In the genomic region with DNA sequence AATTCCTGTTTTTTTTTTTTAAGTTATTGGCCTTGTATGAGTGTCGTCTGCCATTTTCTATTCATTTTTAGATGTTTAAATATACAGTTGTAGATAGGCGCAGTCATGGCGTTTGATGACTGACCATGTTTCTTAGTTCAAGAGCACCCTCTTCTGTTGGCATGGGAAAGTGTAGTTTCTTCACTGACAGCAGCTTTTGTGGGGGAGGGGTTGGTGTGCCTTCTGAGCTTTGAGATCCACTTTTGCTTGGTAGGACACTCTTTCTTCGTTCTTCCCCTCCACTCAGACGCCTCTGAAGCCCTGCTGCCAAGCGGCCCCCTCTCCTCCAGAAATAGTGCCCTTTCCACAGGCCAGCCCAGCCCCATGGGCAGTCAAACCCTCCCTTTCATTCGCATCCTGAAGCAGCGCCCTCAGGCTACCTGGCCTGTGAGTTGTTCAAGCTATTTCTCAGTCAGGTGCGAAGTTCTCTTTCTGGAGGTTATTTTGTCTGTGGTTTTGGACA, we compare ENCODE assay signal across 8 cellular contexts.
DNase-seq lines count a peak whose midpoint lies in the region; ATAC-seq, FAIRE-seq and TF ChIP-seq lines count a peak whose summit lies in the region.

No MANE protein-coding gene starts in this region.

- CTCF ChIA-PET in activated naive CD4-positive, alpha-beta T cell treated with anti-CD3 and anti-CD28 coated beads for 36 hours (lab: Charles Lee) = interaction anchor here (0.6 to 2.2 kb wide), 17 partner anchors 9 to 964 kb away, joined by 3 to 14 read pairs (median 3); a partner anchor contains a TSS

- in situ Hi-C loops in KBM-7 (cut with MboI; ENCODE audit: low pct_unique_long_range_greater_than_20kb, low sequenced_read_pairs) = loop anchor here (25.0 kb wide), 1 partner anchor 799 kb away; no protein-coding TSS in a partner anchor

- H3K27me3 ChIP-seq in pancreas = no peaks in the 10 kb centered on the region

- H3K4me1 Mint-ChIP-seq in activated naive CD4-positive, alpha-beta T cell treated with anti-CD3 and anti-CD28 coated beads for 36 hours (ENCODE audit: low read depth) = peaks cover 2% of the 10 kb centered on the region

- no peaks in the 10 kb centered on the region for H3K9me3 Mint-ChIP-seq in activated naive CD4-positive, alpha-beta T cell treated with anti-CD3 and anti-CD28 coated beads for 36 hours

- 16 to 20% methylated on average over 9 of the region's 9 CpGs for WGBS in pancreas, 2 donors

- H3K4me1 ChIP-seq in pancreas = no peaks in the 10 kb centered on the region

- no peak overlapping the region for H3K27ac Mint-ChIP-seq in activated naive CD4-positive, alpha-beta T cell treated with anti-CD3 and anti-CD28 coated beads for 36 hours

- no peaks in the 10 kb centered on the region for H3K27me3 Mint-ChIP-seq in activated naive CD4-positive, alpha-beta T cell treated with anti-CD3 and anti-CD28 coated beads for 36 hours (ENCODE audit: low read depth)

- peak; percentile 61 to 95 (median 92) for ATAC-seq in pancreas
- no peak for ATAC-seq in HG02588 (IDR thresholded peaks at IDR 0.05; ENCODE audit: unreplicated experiment)

- no peaks in the 10 kb centered on the region for H3K9me3 ChIP-seq in pancreas

- DNase-seq in activated naive CD4-positive, alpha-beta T cell treated with anti-CD3 and anti-CD28 coated beads for 36 hours = peak; percentile 70
- no peak for DNase-seq in activated naive CD4-positive, alpha-beta T cell (lab: John Stamatoyannopoulos, UW)
- DNase-seq in KBM-7 (peak; percentile 77), NOMO-1 treated with dmso at 0.1 percent for 144 hours (lab: John Stamatoyannopoulos, UW; ENCODE audit: unreplicated experiment) (peak; percentile 64), glomerular endothelial cell (ENCODE audit: extremely low read depth, low read depth, low spot score) (peak; percentile 55), pancreas (peak in 3 of 6 donors; percentile 29 to 59 (median 38))
- DNase-seq in activated naive CD4-positive, alpha-beta T cell treated with anti-CD3 and anti-CD28 coated beads, Interleukin-2, amount 50 U/mL, for 16 hours = peak; percentile 23

- TF ChIP-seq CTCF in pancreas (IDR thresholded peaks at IDR 0.05) = peak in 3 of 4 donors; percentile 28 to 39 (median 36)

- H3K36me3 ChIP-seq in pancreas = no peaks in the 10 kb centered on the region

- FAIRE-seq in pancreas (lab: Jason Lieb, UNC) = no peak

- H3K4me3 Mint-ChIP-seq in activated naive CD4-positive, alpha-beta T cell treated with anti-CD3 and anti-CD28 coated beads for 36 hours = no peak overlapping the region

- no peaks in the 10 kb centered on the region for H3K36me3 Mint-ChIP-seq in activated naive CD4-positive, alpha-beta T cell treated with anti-CD3 and anti-CD28 coated beads for 36 hours (ENCODE audit: low read depth)

- intact Hi-C loops in activated naive CD4-positive, alpha-beta T cell treated with anti-CD3 and anti-CD28 coated beads for 36 hours (cut with micrococcal nuclease) = loop anchor here (1.0 to 5.0 kb wide), 6 partner anchors 202 to 829 kb away; no protein-coding TSS in a partner anchor
- intact Hi-C loops in pancreas (cut with DNase I) = loop anchor here in 2 of 3 donors (5.0 to 10.0 kb wide), 2 partner anchors 824 to 826 kb away; no protein-coding TSS in a partner anchor

- H3K4me3 ChIP-seq in pancreas = no peak overlapping the region

- H3K27ac ChIP-seq in pancreas = no peak overlapping the region

Comparison
In these comparisons a context has a peak if more than half of its experiments do, and no peak if none do; other contexts are left out.
1. DNase-seq: peak in activated naive CD4-positive, alpha-beta T cell treated with anti-CD3 and anti-CD28 coated beads for 36 hours (single experiment), KBM-7 (single experiment), NOMO-1 treated with dmso at 0.1 percent for 144 hours (single experiment), activated naive CD4-positive, alpha-beta T cell treated with anti-CD3 and anti-CD28 coated beads, Interleukin-2, amount 50 U/mL, for 16 hours (single experiment) and glomerular endothelial cell (single experiment); none in activated naive CD4-positive, alpha-beta T cell (0 of 4).